8 cellular contexts compared by ENCODE assay signal in the genomic region with DNA sequence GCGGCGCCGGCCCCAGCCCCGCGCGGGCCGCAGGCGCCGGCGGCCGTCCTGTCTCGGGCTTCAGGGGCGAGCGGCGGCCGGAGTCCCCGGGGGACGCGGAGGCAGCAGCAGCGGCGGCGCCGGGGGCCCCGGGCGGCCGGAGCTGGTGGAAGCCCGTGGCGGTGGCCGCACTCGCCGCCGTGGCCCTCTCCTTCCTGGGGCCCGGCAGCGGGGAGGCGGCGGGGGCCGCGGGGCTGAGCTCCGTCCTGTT. TPM values are rescaled to one million over a fixed set of nuclear protein-coding genes. Genes with fewer than 3 reads are reported as not detected.
A peak's percentile ranks its signal among the peaks of the same experiment; 100 is the strongest.
DNase-seq lines count a peak whose midpoint lies in the region; ATAC-seq and TF ChIP-seq lines count a peak whose summit lies in the region.
"Not testable (repeated sequence)": the region's sequence is repeated elsewhere in the genome, so short reads cannot be mapped to it uniquely, and the experiment has no call there.

No MANE protein-coding gene starts in this region.

- not testable (repeated sequence) for H3K4me3 Mint-ChIP-seq in Caco-2 (ENCODE audit: unreplicated experiment)

- H3K9me3 Mint-ChIP-seq in Caco-2 (ENCODE audit: unreplicated experiment), result not testable (repeated sequence)

- CTCF ChIA-PET in Caco-2 (lab: Charles Lee), result not testable (repeated sequence)

- H3K4me1 ChIP-seq in Caco-2, ascending aorta, foreskin keratinocyte: not testable (repeated sequence)
- H3K4me1 ChIP-seq in muscle layer of colon (ENCODE audit: insufficient read depth, low read length), result peaks cover 15% of the 10 kb centered on the region
- peaks cover 23% of the 10 kb centered on the region for H3K4me1 ChIP-seq in suprapubic skin

- not testable (repeated sequence) for DNase-seq in Caco-2; ascending aorta (ENCODE audit: low spot score in 2 of 2); foreskin keratinocyte; suprapubic skin (ENCODE audit: low spot score in 2 of 2)

- BruUV-seq in Caco-2 (replicated peaks; lab: Mats Ljungman, UMichigan), result not testable (repeated sequence)

- H3K4me3 ChIP-seq in Caco-2 (ENCODE audit: low read depth, low read length) (peak overlapping the region; percentile 66), ascending aorta (peak overlapping the region; percentile 63 to 86), muscle layer of colon (ENCODE audit: low read depth in 1 of 2, low read length in 2 of 2) (peak overlapping the region in 1 of 2 donors; percentile 81), suprapubic skin (peak overlapping the region; percentile 84)

- TF ChIP-seq POLR2A in suprapubic skin (IDR thresholded peaks at IDR 0.05), result not testable (repeated sequence)

- not testable (repeated sequence) for H3K36me3 ChIP-seq in Caco-2 (ENCODE audit: control insufficient read depth, insufficient read depth, low read length); KOPT-K1 (ENCODE audit: insufficient read depth, low read length); ascending aorta; muscle layer of colon (ENCODE audit: insufficient read depth, low read length); suprapubic skin

- ATAC-seq in GM21367 (IDR thresholded peaks at IDR 0.05; ENCODE audit: unreplicated experiment) (peak; percentile 7), HG02970 (IDR thresholded peaks at IDR 0.05; ENCODE audit: low FRiP score, unreplicated experiment) (peak; percentile 16)
- ATAC-seq in foreskin keratinocyte, result not testable (repeated sequence)

- not testable (repeated sequence) for H3K27ac Mint-ChIP-seq in Caco-2 (ENCODE audit: unreplicated experiment)

- peaks cover 11% of the 10 kb centered on the region for H3K36me3 Mint-ChIP-seq in Caco-2 (ENCODE audit: insufficient read depth, unreplicated experiment)

- H3K9me3 ChIP-seq in Caco-2; KOPT-K1 (ENCODE audit: insufficient read depth, low read length, poor library complexity, severe bottlenecking); ascending aorta; muscle layer of colon (ENCODE audit: low read length); suprapubic skin: not testable (repeated sequence)

- intact Hi-C loops in Caco-2 (cut with micrococcal nuclease; ENCODE audit: unreplicated experiment) (loop anchor here (1.0 to 5.0 kb wide), 4 partner anchors 60 to 187 kb away; a partner anchor contains a TSS), ascending aorta (cut with DNase I) (loop anchor here (2.0 to 10.0 kb wide), 5 partner anchors 78 to 985 kb away; a partner anchor contains a TSS)

- POLR2A ChIA-PET in Caco-2 (lab: Charles Lee), result not testable (repeated sequence)

- not testable (repeated sequence) for H3K27me3 ChIP-seq in Caco-2 (replicated peaks; ENCODE audit: control insufficient read depth, insufficient read depth, low read length); ascending aorta; foreskin keratinocyte; muscle layer of colon (ENCODE audit: control insufficient read depth in 1 of 2, insufficient read depth in 2 of 2, low read length in 2 of 2); suprapubic skin

- H3K27ac ChIP-seq in KOPT-K1 (ENCODE audit: low read depth, low read length, poor library complexity, severe bottlenecking), result peak overlapping the region; percentile 24
- H3K27ac ChIP-seq in ascending aorta, result peak overlapping the region; percentile 84 to 95
- peak overlapping the region; percentile 72 for H3K27ac ChIP-seq in foreskin keratinocyte
- peak overlapping the region; percentile 80 for H3K27ac ChIP-seq in muscle layer of colon (ENCODE audit: low read depth, low read length)
- H3K27ac ChIP-seq in suprapubic skin, result peak overlapping the region; percentile 90

- 0% methylated on average over 23 of the region's 39 CpGs for WGBS in suprapubic skin

- H3K27me3 Mint-ChIP-seq in Caco-2 (ENCODE audit: insufficient read depth, unreplicated experiment), result not testable (repeated sequence)

- not testable (repeated sequence) for H3K9ac ChIP-seq in muscle layer of colon (ENCODE audit: low read length)

- TF ChIP-seq CTCF in Caco-2 (IDR thresholded peaks at IDR 0.05; ENCODE audit: insufficient read depth in 1 of 2, low read depth in 1 of 2, low read length in 1 of 2, severe bottlenecking in 1 of 2, unreplicated experiment in 1 of 2); ascending aorta (IDR thresholded peaks at IDR 0.05); foreskin keratinocyte (conservative IDR thresholded peaks at IDR 0.05); suprapubic skin (IDR thresholded peaks at IDR 0.05): not testable (repeated sequence)

- not testable (repeated sequence) for TF ChIP-seq EP300 in suprapubic skin (IDR thresholded peaks at IDR 0.05)

- H3K4me1 Mint-ChIP-seq in Caco-2 (ENCODE audit: low read depth, unreplicated experiment), result not testable (repeated sequence)

RNA-seq across cellular contexts. Expression of a gene that starts 0.4 kb away (rescaled TPM):
- total RNA-seq in Caco-2 (2022), result 9.3 and 10.2 TPM in 2 replicates
- total RNA-seq in ascending aorta, result 18.7 TPM
- total RNA-seq in foreskin keratinocyte, result 9.8 and 10.5 TPM in 2 replicates
- polyA plus RNA-seq in foreskin keratinocyte, result 2.9 and 3.3 TPM in 2 replicates
- 10 to 100 TPM; 13.3 to 39.3 (median 15.3) TPM for total RNA-seq in suprapubic skin

RNA-seq across cellular contexts. Expression of a gene that starts 6.0 kb away (rescaled TPM):
- total RNA-seq in Caco-2 (2022) (18.0 and 20.3 TPM in 2 replicates), ascending aorta (27.7 TPM), foreskin keratinocyte (28.4 and 29.9 TPM in 2 replicates), suprapubic skin (10 to 100 TPM; 26.7 to 33.0 (median 30.9) TPM)
- polyA plus RNA-seq in foreskin keratinocyte, result 4.8 and 6.2 TPM in 2 replicates

Comparison
In these comparisons a context has a peak if more than half of its experiments do, and no peak if none do; other contexts are left out.
1. H3K27ac ChIP-seq: peak in every context shown above with its lines; median percentile 90 in suprapubic skin; 90 in ascending aorta; 80 in muscle layer of colon; 72 in foreskin keratinocyte; 24 in KOPT-K1.